In the genomic region with DNA sequence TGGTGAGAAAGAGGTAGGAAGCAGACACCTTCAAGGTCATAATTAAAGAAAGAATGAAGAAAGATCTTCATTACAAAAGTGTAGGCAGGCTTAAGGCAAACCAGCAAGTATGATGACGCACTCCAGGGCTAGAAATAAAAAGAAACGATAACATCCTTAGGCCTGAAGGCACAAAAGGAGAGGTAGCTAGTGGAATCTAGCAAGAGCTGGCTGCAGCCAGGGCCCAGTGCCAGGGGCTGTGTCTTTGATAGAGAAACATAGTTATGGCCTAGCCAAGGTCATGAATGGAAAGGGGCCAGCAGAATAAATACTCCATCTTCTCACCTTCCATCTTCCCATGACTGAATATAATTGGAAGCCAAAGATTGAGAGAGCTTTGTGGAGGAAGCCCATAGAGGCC, we compare ENCODE assay signal across 25 cellular contexts. TPM values are rescaled to one million over a fixed set of nuclear protein-coding genes. Genes with fewer than 3 reads are reported as not detected.
"Had no signal": no experiment of that assay in that cellular context is flagged by ENCODE, and none has a peak within 500 bp of the region (broad histone marks: within the 10 kb centered on the region; RNA-seq: fewer than 3 reads in every experiment).

No MANE protein-coding gene starts in this region.

- H3K4me1 ChIP-seq: Peyer's patch had no signal

- DNase-seq: activated CD4-positive, alpha-beta T cell treated with anti-CD3 and anti-CD28 coated beads for 48 hours; activated CD4-positive, alpha-beta T cell treated with anti-CD3 and anti-CD28 coated beads, Interleukin-2, amount 50 U/mL, for 4 hours; activated CD4-positive, CD25-positive, alpha-beta regulatory T cell treated with anti-CD3 and anti-CD28 coated beads, Interleukin-2, amount 50 U/mL, for 72 hours; activated CD8-positive, alpha-beta memory T cell treated with anti-CD3 and anti-CD28 coated beads, Interleukin-2, amount 50 U/mL, for 48 hours; activated CD8-positive, alpha-beta T cell treated with anti-CD3 and anti-CD28 coated beads, Interleukin-2, amount 10 ng/mL, durations not matched to agents 7 days and 5 days; activated naive CD4-positive, alpha-beta T cell treated with anti-CD3 and anti-CD28 coated beads, Interleukin-2, amount 50 U/mL, for 16 hours; activated naive CD8-positive, alpha-beta T cell treated with anti-CD3 and anti-CD28 coated beads, Interleukin-2, amount 10 ng/mL, durations not matched to agents 7 days and 5 days; activated T-cell treated with anti-CD3 and anti-CD28 coated beads, Interleukin-2, amount 50 U/mL, for 1 hour; aorta; IMR-90; Kasumi-1; KBM-7; NCI-H1092; NCI-H1417; NCI-H1694; NCI-H2029 treated with DMSO at 0.1 percent for 48 hours; NCI-H345; NCI-H510A; NCI-H69; NK-92 treated with Interleukin-12 subunit alpha and Interleukin-12 subunit beta, amount 100 ng/mL, for 24 hours; Peyer's patch; SHP77 treated with DMSO at 0.1 percent for 48 hours; T-helper 9 cell had no signal

- H3K4me3 ChIP-seq: Peyer's patch had no signal

- H3K9me3 ChIP-seq: Peyer's patch had no signal

- ATAC-seq: activated CD8-positive, alpha-beta T cell treated with anti-CD3 and anti-CD28 coated beads, Interleukin-2, amount 10 ng/mL, durations not matched to agents 7 days and 5 days; WTC11 had no signal

- H3K27ac ChIP-seq: Peyer's patch, RWPE1 had no signal

- H3K27me3 ChIP-seq: Peyer's patch had no signal

- H3K36me3 ChIP-seq: Peyer's patch had no signal

RNA-seq across cellular contexts. Expression of a gene that starts 6.8 kb away (rescaled TPM):
- total RNA-seq: activated CD8-positive, alpha-beta T cell treated with anti-CD3 and anti-CD28 coated beads, Interleukin-2, amount 10 ng/mL, durations not matched to agents 7 days and 5 days; activated naive CD8-positive, alpha-beta T cell treated with anti-CD3 and anti-CD28 coated beads, Interleukin-2, amount 10 ng/mL, durations not matched to agents 7 days and 5 days had no signal
- polyA plus RNA-seq: aorta had no signal
